Comparison of ENCODE assay signal across 18 cellular contexts in the genomic region with DNA sequence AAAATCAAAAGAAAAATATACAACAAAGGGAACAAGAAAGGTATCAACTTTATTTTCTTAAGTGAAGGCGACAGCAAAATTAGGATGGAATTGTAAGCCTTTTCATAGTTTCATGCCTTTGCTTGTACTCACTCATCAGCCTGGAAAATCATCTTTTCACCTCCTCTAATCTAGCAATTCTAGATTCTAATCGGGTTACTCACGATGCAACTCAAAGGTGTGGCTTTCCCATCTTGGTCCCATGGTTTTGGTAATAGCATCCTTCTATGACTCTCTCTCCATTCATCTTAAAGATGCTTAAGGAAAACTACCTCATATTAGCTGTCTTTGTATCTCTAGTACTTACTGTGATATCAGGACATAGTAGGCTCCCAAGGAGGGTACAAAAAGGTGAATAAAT. TPM values are rescaled to one million over a fixed set of nuclear protein-coding genes. Genes with fewer than 3 reads are reported as not detected.
"Had no signal": no experiment of that assay in that cellular context is flagged by ENCODE, and none has a peak within 500 bp of the region (broad histone marks: within the 10 kb centered on the region; RNA-seq: fewer than 3 reads in every experiment).

No MANE protein-coding gene starts in this region.

- H3K27me3 Mint-ChIP-seq: stimulated activated memory B cell treated with anti-CD40 and anti-IgM and Interleukin-4, amounts not matched to agents 10 μg/mL and 1 μg/mL and 100 μg/mL, for 72 hours; stimulated activated naive CD8-positive, alpha-beta T cell treated with anti-CD3 and anti-CD28 coated beads, Interleukin-15, Interleukin-2, amounts not matched to agents 100 ng/mL and 50 ng/mL, for 24 hours had no signal

- H3K4me3 Mint-ChIP-seq: natural killer cell; neural crest cell; stimulated activated memory B cell treated with anti-CD40 and anti-IgM and Interleukin-4, amounts not matched to agents 10 μg/mL and 1 μg/mL and 100 μg/mL, for 72 hours; stimulated activated naive CD8-positive, alpha-beta T cell treated with anti-CD3 and anti-CD28 coated beads, Interleukin-15, Interleukin-2, amounts not matched to agents 100 ng/mL and 50 ng/mL, for 24 hours had no signal

- FAIRE-seq: colon had no signal

- H3K27ac ChIP-seq: heart left ventricle, spleen, tibial nerve had no signal

- H3K9me3 ChIP-seq: heart left ventricle, spleen, tibial nerve had no signal

- H3K36me3 ChIP-seq: heart left ventricle, spleen, tibial nerve had no signal

- DNase-seq: dermis blood vessel endothelial cell; erythroblast; heart left ventricle; hippocampal formation; kidney glomerular epithelial cell; natural killer cell; posterior cingulate gyrus; spleen; stimulated activated CD4-positive, alpha-beta T cell treated with anti-CD3 and anti-CD28 coated beads, Interleukin-15, amount 100 ng/mL, for 24 hours; stimulated activated CD4-positive, alpha-beta T cell treated with anti-CD3 and anti-CD28 coated beads, Interleukin-1b, Interleukin-23, amount 100 ng/mL, for 48 hours; stimulated activated CD4-positive, alpha-beta T cell treated with anti-CD3 and anti-CD28 coated beads, Interleukin-4, amount 100 ng/mL, for 24 hours had no signal

- H3K4me1 ChIP-seq: heart left ventricle, spleen, tibial nerve had no signal

- ATAC-seq: heart left ventricle; left lobe of liver; natural killer cell; sciatic nerve; stimulated activated memory B cell treated with anti-CD40 and anti-IgM and Interleukin-4, amounts not matched to agents 10 μg/mL and 1 μg/mL and 100 μg/mL, for 72 hours had no signal

- H3K4me3 ChIP-seq: heart left ventricle, spleen, tibial nerve had no signal

- H3K9me3 Mint-ChIP-seq: natural killer cell; neural crest cell; stimulated activated memory B cell treated with anti-CD40 and anti-IgM and Interleukin-4, amounts not matched to agents 10 μg/mL and 1 μg/mL and 100 μg/mL, for 72 hours; stimulated activated naive CD8-positive, alpha-beta T cell treated with anti-CD3 and anti-CD28 coated beads, Interleukin-15, Interleukin-2, amounts not matched to agents 100 ng/mL and 50 ng/mL, for 24 hours had no signal

- H3K4me1 Mint-ChIP-seq: natural killer cell; neural crest cell; stimulated activated memory B cell treated with anti-CD40 and anti-IgM and Interleukin-4, amounts not matched to agents 10 μg/mL and 1 μg/mL and 100 μg/mL, for 72 hours had no signal

- H3K27ac Mint-ChIP-seq: natural killer cell; stimulated activated memory B cell treated with anti-CD40 and anti-IgM and Interleukin-4, amounts not matched to agents 10 μg/mL and 1 μg/mL and 100 μg/mL, for 72 hours; stimulated activated naive CD8-positive, alpha-beta T cell treated with anti-CD3 and anti-CD28 coated beads, Interleukin-15, Interleukin-2, amounts not matched to agents 100 ng/mL and 50 ng/mL, for 24 hours had no signal

- H3K36me3 Mint-ChIP-seq: natural killer cell; stimulated activated memory B cell treated with anti-CD40 and anti-IgM and Interleukin-4, amounts not matched to agents 10 μg/mL and 1 μg/mL and 100 μg/mL, for 72 hours had no signal

- H3K27me3 ChIP-seq: heart left ventricle, spleen, tibial nerve had no signal

RNA-seq across cellular contexts. Expression of a gene that starts 30.5 kb away (rescaled TPM):
- total RNA-seq: natural killer cell had no signal
